Comparison of ENCODE assay signal across 2 cellular contexts in the genomic region with DNA sequence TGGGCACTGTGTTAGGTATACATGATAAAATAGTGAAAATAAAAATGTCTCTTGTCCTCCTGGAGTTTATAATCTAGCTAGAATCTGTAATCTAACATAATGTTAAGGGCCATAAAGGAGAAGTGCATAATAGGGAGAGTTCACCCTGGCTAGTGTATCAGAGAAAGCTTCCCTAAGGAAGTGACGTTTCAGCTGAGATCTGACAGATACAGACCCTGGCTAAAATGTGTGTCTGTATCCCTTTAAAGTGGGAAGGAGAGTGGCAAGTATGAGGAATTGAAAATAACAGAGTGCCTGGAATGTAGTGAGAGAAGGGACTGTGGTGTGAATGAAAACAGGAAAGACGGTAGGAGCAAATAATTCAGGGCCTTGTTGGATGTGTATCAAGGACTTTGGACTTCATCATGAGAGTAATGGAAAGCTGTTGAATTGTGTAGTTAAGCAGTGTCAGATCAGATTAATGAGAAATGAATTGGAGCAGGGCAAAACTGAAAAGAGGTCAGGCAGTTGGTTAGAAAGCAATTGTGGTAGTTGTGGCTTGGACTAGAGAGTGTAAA.
TF ChIP-seq lines count a peak whose summit lies in the region.

No MANE protein-coding gene starts in this region.

TF ChIP-seq in liver, 16 proteins besides CTCF, POLR2A, EP300 and RAD21 (continued from another document):
- TF ChIP-seq REST (IDR thresholded peaks at IDR 0.05) (no peak), TAF1 (conservative IDR thresholded peaks at IDR 0.05) (no peak), FOXA1 (IDR thresholded peaks at IDR 0.05) (no peak), FOXA2 (IDR thresholded peaks at IDR 0.05) (no peak), SP1 (IDR thresholded peaks at IDR 0.05) (peak; percentile 84), EGR1 (IDR thresholded peaks at IDR 0.05; ENCODE audit: low read depth in 2 of 2) (peak in 1 of 2 donors; percentile 37), YY1 (IDR thresholded peaks at IDR 0.05) (peak; percentile 36), NR2F2 (IDR thresholded peaks at IDR 0.05) (no peak), HNF4G (IDR thresholded peaks at IDR 0.05) (peak; percentile 86), HNF4A (conservative IDR thresholded peaks at IDR 0.05) (peak; percentile 86 to 89), RXRA (IDR thresholded peaks at IDR 0.05) (peak in 1 of 2 donors; percentile 39), ZBTB33 (IDR thresholded peaks at IDR 0.05) (no peak), JUND (IDR thresholded peaks at IDR 0.05) (peak in 1 of 2 donors; percentile 35)
- TF ChIP-seq, protein P1, sequence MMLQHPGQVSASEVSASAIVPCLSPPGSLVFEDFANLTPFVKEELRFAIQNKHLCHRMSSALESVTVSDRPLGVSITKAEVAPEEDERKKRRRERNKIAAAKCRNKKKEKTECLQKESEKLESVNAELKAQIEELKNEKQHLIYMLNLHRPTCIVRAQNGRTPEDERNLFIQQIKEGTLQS (IDR thresholded peaks at IDR 0.05): no peak
- TF ChIP-seq, protein P2, sequence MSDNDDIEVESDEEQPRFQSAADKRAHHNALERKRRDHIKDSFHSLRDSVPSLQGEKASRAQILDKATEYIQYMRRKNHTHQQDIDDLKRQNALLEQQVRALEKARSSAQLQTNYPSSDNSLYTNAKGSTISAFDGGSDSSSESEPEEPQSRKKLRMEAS (IDR thresholded peaks at IDR 0.05): peak; percentile 22
TF ChIP-seq in liver: peak in this region for 9.

TF ChIP-seq in HepG2, 621 proteins besides CTCF, POLR2A, EP300 and RAD21:
- TF ChIP-seq, protein P3, sequence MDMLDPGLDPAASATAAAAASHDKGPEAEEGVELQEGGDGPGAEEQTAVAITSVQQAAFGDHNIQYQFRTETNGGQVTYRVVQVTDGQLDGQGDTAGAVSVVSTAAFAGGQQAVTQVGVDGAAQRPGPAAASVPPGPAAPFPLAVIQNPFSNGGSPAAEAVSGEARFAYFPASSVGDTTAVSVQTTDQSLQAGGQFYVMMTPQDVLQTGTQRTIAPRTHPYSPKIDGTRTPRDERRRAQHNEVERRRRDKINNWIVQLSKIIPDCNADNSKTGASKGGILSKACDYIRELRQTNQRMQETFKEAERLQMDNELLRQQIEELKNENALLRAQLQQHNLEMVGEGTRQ (IDR thresholded peaks at IDR 0.05; ENCODE audit: low read depth, low read length): no peak
- TF ChIP-seq, protein P3 (CRISPR knock-in tag; IDR thresholded peaks at IDR 0.05; ENCODE audit: borderline replicate concordance): no peak
- TF ChIP-seq ZC3H4 (CRISPR knock-in tag; IDR thresholded peaks at IDR 0.05; ENCODE audit: borderline replicate concordance): no peak
- no peak for TF ChIP-seq GPN1 (CRISPR knock-in tag; IDR thresholded peaks at IDR 0.05; ENCODE audit: borderline replicate concordance)
- TF ChIP-seq ZBTB10 (CRISPR knock-in tag; IDR thresholded peaks at IDR 0.05; ENCODE audit: borderline replicate concordance): no peak
- TF ChIP-seq TBL1XR1 (IDR thresholded peaks at IDR 0.05; ENCODE audit: borderline replicate concordance, low read length, partially characterized antibody): no peak
- no peak for TF ChIP-seq NFIB (CRISPR knock-in tag; IDR thresholded peaks at IDR 0.05; ENCODE audit: borderline replicate concordance)
- TF ChIP-seq ZNF263 (CRISPR knock-in tag; IDR thresholded peaks at IDR 0.05): no peak
